Comparison of ENCODE assay signal across 1 cellular context in the genomic region with DNA sequence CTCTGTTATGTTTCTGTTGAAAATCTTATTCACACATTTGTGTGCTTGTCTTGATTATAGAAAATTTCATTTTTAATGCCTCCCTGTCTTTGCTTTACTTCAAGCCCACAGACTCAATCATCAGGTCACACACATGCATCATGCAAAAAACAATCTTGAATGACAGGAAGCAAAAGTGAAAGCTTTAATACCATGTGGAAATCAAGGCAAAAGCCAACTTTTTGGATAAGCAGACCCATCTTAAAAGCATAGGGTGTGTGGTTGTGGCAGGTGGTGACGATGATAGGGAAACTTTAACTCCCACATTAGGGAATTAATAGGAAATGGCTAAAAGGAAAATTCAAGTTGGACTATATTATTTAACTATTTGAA.
TF ChIP-seq lines count a peak whose summit lies in the region.

No MANE protein-coding gene starts in this region.

TF ChIP-seq in HEK293T, 16 proteins besides CTCF, POLR2A, EP300 and RAD21 (continued from another document):
- no peak for TF ChIP-seq L3MBTL2 (conservative IDR thresholded peaks at IDR 0.05)
- no peak for TF ChIP-seq SP1 (IDR thresholded peaks at IDR 0.05)
- TF ChIP-seq, protein P1, sequence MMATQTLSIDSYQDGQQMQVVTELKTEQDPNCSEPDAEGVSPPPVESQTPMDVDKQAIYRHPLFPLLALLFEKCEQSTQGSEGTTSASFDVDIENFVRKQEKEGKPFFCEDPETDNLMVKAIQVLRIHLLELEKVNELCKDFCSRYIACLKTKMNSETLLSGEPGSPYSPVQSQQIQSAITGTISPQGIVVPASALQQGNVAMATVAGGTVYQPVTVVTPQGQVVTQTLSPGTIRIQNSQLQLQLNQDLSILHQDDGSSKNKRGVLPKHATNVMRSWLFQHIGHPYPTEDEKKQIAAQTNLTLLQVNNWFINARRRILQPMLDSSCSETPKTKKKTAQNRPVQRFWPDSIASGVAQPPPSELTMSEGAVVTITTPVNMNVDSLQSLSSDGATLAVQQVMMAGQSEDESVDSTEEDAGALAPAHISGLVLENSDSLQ (IDR thresholded peaks at IDR 0.05) = no peak
- TF ChIP-seq HDGF (IDR thresholded peaks at IDR 0.05; ENCODE audit: borderline replicate concordance) = no peak
